21 cellular contexts compared by ENCODE assay signal in the genomic region with DNA sequence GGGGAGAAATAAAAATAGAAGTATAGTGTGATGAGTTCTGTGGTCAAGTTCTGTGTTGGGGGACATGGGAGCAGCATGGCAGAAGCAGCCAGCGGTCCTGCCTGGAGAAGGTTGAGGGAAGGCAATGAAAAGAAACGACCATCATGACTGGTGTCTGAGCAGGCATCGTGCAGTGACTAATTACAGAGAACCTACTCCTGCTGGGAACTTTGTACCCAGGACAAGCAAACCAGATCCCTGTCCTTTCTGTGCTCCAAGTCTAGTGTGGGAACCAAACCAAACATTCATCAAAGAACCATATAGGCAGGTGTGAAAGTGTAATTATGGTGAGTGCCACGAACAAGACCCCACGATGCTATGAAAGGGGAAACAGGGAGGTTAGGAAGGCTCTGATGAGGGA. TPM values are rescaled to one million over a fixed set of nuclear protein-coding genes. Genes with fewer than 3 reads are reported as not detected.
DNase-seq lines count a peak whose midpoint lies in the region; ATAC-seq and TF ChIP-seq lines count a peak whose summit lies in the region.
"Had no signal": no experiment of that assay in that cellular context is flagged by ENCODE, and none has a peak within 500 bp of the region (broad histone marks: within the 10 kb centered on the region; RNA-seq: fewer than 3 reads in every experiment).

No MANE protein-coding gene starts in this region.

- no peak for ATAC-seq in activated T-cell treated with anti-CD3 and anti-CD28 coated beads, Interleukin-2, amount 50 U/mL, for 72 hours (replicated peaks in 1 of 2)
- no peak for ATAC-seq in CD4-positive, alpha-beta T cell (ENCODE audit: poor library complexity)
- no peak for ATAC-seq in naive B cell (ENCODE audit: low read depth in 2 of 2)
- ATAC-seq: PC-3 had no signal

- H3K4me1 Mint-ChIP-seq in activated T-cell treated with anti-CD3 and anti-CD28 coated beads, Interleukin-2, amount 50 U/mL, for 72 hours (ENCODE audit: low read depth), result peaks cover 36% of the 10 kb centered on the region
- H3K4me1 Mint-ChIP-seq in CD4-positive, alpha-beta T cell (ENCODE audit: low read depth), result peaks cover 52% of the 10 kb centered on the region
- H3K4me1 Mint-ChIP-seq in activated T-helper 2 cell treated with anti-CD3 and anti-CD28 coated beads, Interferon-gamma antibody, Interleukin-2, Interleukin-4, amounts not matched to agents 10 μg/mL and 5 μg/mL and 100 μg/mL, durations not matched to agents 14 hours and 24 hours and 36 hours (ENCODE audit: low read depth), result peaks cover 40% of the 10 kb centered on the region
- H3K4me1 Mint-ChIP-seq in naive B cell, result peaks cover 56 to 60% (median 57%) of the 10 kb centered on the region in 3 donors

- H3K36me3 Mint-ChIP-seq in activated T-cell treated with anti-CD3 and anti-CD28 coated beads, Interleukin-2, amount 50 U/mL, for 72 hours (ENCODE audit: insufficient read depth in 2 of 2), result peaks cover 4 to 21% of the 10 kb centered on the region in 2 donors
- peaks cover 95% of the 10 kb centered on the region for H3K36me3 Mint-ChIP-seq in CD4-positive, alpha-beta T cell (ENCODE audit: low read depth)
- H3K36me3 Mint-ChIP-seq in activated T-helper 2 cell treated with anti-CD3 and anti-CD28 coated beads, Interferon-gamma antibody, Interleukin-2, Interleukin-4, amounts not matched to agents 10 μg/mL and 5 μg/mL and 100 μg/mL, durations not matched to agents 14 hours and 24 hours and 36 hours (ENCODE audit: low read depth), result peaks cover 73% of the 10 kb centered on the region
- peaks cover 38 to 75% of the 10 kb centered on the region in 2 donors for H3K36me3 Mint-ChIP-seq in naive B cell

- CTCF ChIA-PET in CD4-positive, alpha-beta T cell (lab: Charles Lee), result no interaction called here

- DNase-seq in activated T-cell treated with anti-CD3 and anti-CD28 coated beads, Interleukin-2, amount 50 U/mL, for 72 hours, result no peak
- no peak for DNase-seq in activated T-cell treated with anti-CD3 and anti-CD28 coated beads, Interleukin-2, amount 50 U/mL, for 1 hour
- DNase-seq in CD4-positive, alpha-beta T cell, result no peak
- DNase-seq in activated T-helper 2 cell treated with anti-CD3 and anti-CD28 coated beads, Interferon-gamma antibody, Interleukin-2, Interleukin-4, amounts not matched to agents 10 μg/mL and 5 μg/mL and 100 μg/mL, durations not matched to agents 14 hours and 24 hours and 36 hours (ENCODE audit: low spot score), result no peak
- DNase-seq in naive B cell (no peak), HT-29 (ENCODE audit: low spot score) (no peak), DMS 273 (lab: John Stamatoyannopoulos, UW; ENCODE audit: unreplicated experiment) (no peak), NK-92 (lab: John Stamatoyannopoulos, UW; ENCODE audit: unreplicated experiment) (no peak)
- DNase-seq: BE2C; Calu3; CD4-positive, CD25-positive, alpha-beta regulatory T cell; IMR-90; Karpas-422; NCI-H1048; NCI-H1436; NCI-H1930; NCI-H226; NCI-H524 treated with DMSO at 0.1 percent for 48 hours; PC-3; RPMI8226; SIG-M5 had no signal

- no peak overlapping the region for H3K27ac ChIP-seq in CD4-positive, alpha-beta T cell (ENCODE audit: low read depth, low read length)

- no peaks in the 10 kb centered on the region for H3K9me3 ChIP-seq in CD4-positive, alpha-beta T cell (ENCODE audit: control insufficient read depth, low read length)
- H3K9me3 ChIP-seq: BE2C had no signal

- H3K27me3 Mint-ChIP-seq in activated T-cell treated with anti-CD3 and anti-CD28 coated beads, Interleukin-2, amount 50 U/mL, for 72 hours (ENCODE audit: low read depth), result no peaks in the 10 kb centered on the region
- H3K27me3 Mint-ChIP-seq in CD4-positive, alpha-beta T cell, result no peaks in the 10 kb centered on the region
- H3K27me3 Mint-ChIP-seq in activated T-helper 2 cell treated with anti-CD3 and anti-CD28 coated beads, Interferon-gamma antibody, Interleukin-2, Interleukin-4, amounts not matched to agents 10 μg/mL and 5 μg/mL and 100 μg/mL, durations not matched to agents 14 hours and 24 hours and 36 hours (ENCODE audit: low read depth), result no peaks in the 10 kb centered on the region
- no peaks in the 10 kb centered on the region for H3K27me3 Mint-ChIP-seq in naive B cell
- H3K27me3 Mint-ChIP-seq: CD4-positive, CD25-positive, alpha-beta regulatory T cell had no signal

- H3K9me3 Mint-ChIP-seq in activated T-cell treated with anti-CD3 and anti-CD28 coated beads, Interleukin-2, amount 50 U/mL, for 72 hours, result no peaks in the 10 kb centered on the region
- H3K9me3 Mint-ChIP-seq in CD4-positive, alpha-beta T cell, result no peaks in the 10 kb centered on the region
- H3K9me3 Mint-ChIP-seq in activated T-helper 2 cell treated with anti-CD3 and anti-CD28 coated beads, Interferon-gamma antibody, Interleukin-2, Interleukin-4, amounts not matched to agents 10 μg/mL and 5 μg/mL and 100 μg/mL, durations not matched to agents 14 hours and 24 hours and 36 hours, result no peaks in the 10 kb centered on the region
- no peaks in the 10 kb centered on the region for H3K9me3 Mint-ChIP-seq in naive B cell
- H3K9me3 Mint-ChIP-seq: CD4-positive, CD25-positive, alpha-beta regulatory T cell had no signal

- POLR2A ChIA-PET in CD4-positive, alpha-beta T cell (lab: Charles Lee), result no interaction called here

- H3K4me3 Mint-ChIP-seq in activated T-cell treated with anti-CD3 and anti-CD28 coated beads, Interleukin-2, amount 50 U/mL, for 72 hours, result no peak overlapping the region
- H3K4me3 Mint-ChIP-seq in CD4-positive, alpha-beta T cell, result no peak overlapping the region
- no peak overlapping the region for H3K4me3 Mint-ChIP-seq in activated T-helper 2 cell treated with anti-CD3 and anti-CD28 coated beads, Interferon-gamma antibody, Interleukin-2, Interleukin-4, amounts not matched to agents 10 μg/mL and 5 μg/mL and 100 μg/mL, durations not matched to agents 14 hours and 24 hours and 36 hours (ENCODE audit: low read depth)
- H3K4me3 Mint-ChIP-seq in naive B cell, result no peak overlapping the region

- TF ChIP-seq CTCF in CD4-positive, alpha-beta T cell (IDR thresholded peaks at IDR 0.05), result no peak

- peak overlapping the region; percentile 25 for H3K27ac Mint-ChIP-seq in activated T-cell treated with anti-CD3 and anti-CD28 coated beads, Interleukin-2, amount 50 U/mL, for 72 hours
- peak overlapping the region; percentile 51 for H3K27ac Mint-ChIP-seq in CD4-positive, alpha-beta T cell
- H3K27ac Mint-ChIP-seq in activated T-helper 2 cell treated with anti-CD3 and anti-CD28 coated beads, Interferon-gamma antibody, Interleukin-2, Interleukin-4, amounts not matched to agents 10 μg/mL and 5 μg/mL and 100 μg/mL, durations not matched to agents 14 hours and 24 hours and 36 hours, result peak overlapping the region; percentile 3
- H3K27ac Mint-ChIP-seq in naive B cell, result peak overlapping the region in 5 of 6 donors; percentile 33 to 95 (median 81)

- H3K27me3 ChIP-seq in CD4-positive, alpha-beta T cell (ENCODE audit: control insufficient read depth, insufficient read depth, low read length), result no peaks in the 10 kb centered on the region

- intact Hi-C loops in CD4-positive, alpha-beta T cell (cut with DNase I, micrococcal nuclease), result no loop called here
- intact Hi-C loops in activated T-helper 2 cell treated with anti-CD3 and anti-CD28 coated beads, Interferon-gamma antibody, Interleukin-2, Interleukin-4, amounts not matched to agents 10 μg/mL and 5 μg/mL and 100 μg/mL, durations not matched to agents 14 hours and 24 hours and 36 hours (cut with micrococcal nuclease), result no loop called here

RNA-seq across cellular contexts. Expression of gene KIAA0040, which starts 25.8 kb away (rescaled TPM):
- total RNA-seq in activated T-cell treated with anti-CD3 and anti-CD28 coated beads, Interleukin-2, amount 50 U/mL, for 72 hours, result 10 to 100 TPM; 33.4 to 37.4 TPM
- 10 to 100 TPM; 13.5 to 14.5 TPM for total RNA-seq in CD4-positive, alpha-beta T cell
- total RNA-seq in activated T-helper 2 cell treated with anti-CD3 and anti-CD28 coated beads, Interferon-gamma antibody, Interleukin-2, Interleukin-4, amounts not matched to agents 10 μg/mL and 5 μg/mL and 100 μg/mL, durations not matched to agents 14 hours and 24 hours and 36 hours, result 30.0 and 35.3 TPM in 2 replicates
- 100 to 1,000 TPM in 5 of 6 donors, 10 to 100 TPM in 1; 97.1 to 182 (median 140) TPM for polyA plus RNA-seq in naive B cell (ENCODE audit: low read depth in 6 of 6)
- 5.8 and 8.3 TPM in 2 replicates for total RNA-seq in HT-29 (2014; rRNA removed; shearing (Covaris generic))

Comparison
In these comparisons a context has a peak if more than half of its experiments do, and no peak if none do; other contexts are left out.
1. H3K27ac Mint-ChIP-seq: peak in every context shown above with its lines; median percentile 81 in naive B cell; 51 in CD4-positive, alpha-beta T cell; 25 in activated T-cell treated with anti-CD3 and anti-CD28 coated beads, Interleukin-2, amount 50 U/mL, for 72 hours; 3 in activated T-helper 2 cell treated with anti-CD3 and anti-CD28 coated beads, Interferon-gamma antibody, Interleukin-2, Interleukin-4, amounts not matched to agents 10 μg/mL and 5 μg/mL and 100 μg/mL, durations not matched to agents 14 hours and 24 hours and 36 hours.